In genomic region chr1:208025036-208025435, GRCh38 we compare ENCODE assay signal across 21 cellular contexts.
DNase-seq lines count a peak whose midpoint lies in the region; ATAC-seq and TF ChIP-seq lines count a peak whose summit lies in the region.
"Had no signal": no experiment of that assay in that cellular context is flagged by ENCODE, and none has a peak within 500 bp of the region (broad histone marks: within the 10 kb centered on the region; RNA-seq: fewer than 3 reads in every experiment).

No MANE protein-coding gene starts in this region.

- no peak for TF ChIP-seq POLR2A in suprapubic skin (IDR thresholded peaks at IDR 0.05)

- peak overlapping the region; percentile 24 for H3K4me2 ChIP-seq in osteoblast (ENCODE audit: insufficient read depth, low read length)

- H3K4me1 ChIP-seq in right cardiac atrium (ENCODE audit: control insufficient read depth, insufficient read depth, low read length) (no peaks in the 10 kb centered on the region), osteoblast (ENCODE audit: insufficient read depth, low read length) (peaks cover 28% of the 10 kb centered on the region), suprapubic skin (peaks cover 18% of the 10 kb centered on the region)

- H3K4me3 ChIP-seq in right cardiac atrium (ENCODE audit: low read length) (no peak overlapping the region), fibroblast of mammary gland (ENCODE audit: control insufficient read depth, low read depth, low read length) (no peak overlapping the region), osteoblast (ENCODE audit: insufficient read depth, low read length) (no peak overlapping the region), suprapubic skin (no peak overlapping the region)
- H3K4me3 ChIP-seq: tibial nerve had no signal

- intact Hi-C loops in right cardiac atrium (cut with DNase I), result loop anchor here in 2 of 4 donors (10.0 kb wide), 1 partner anchor 220 kb away; the partner anchor contains the start of gene PLXNA2 (in 2 of the 2)
- intact Hi-C loops in left ventricle myocardium superior (cut with micrococcal nuclease), result loop anchor here (10.0 kb wide), 2 partner anchors 70 to 220 kb away; partner anchors contain the start of gene PLXNA2

- TF ChIP-seq EP300 in suprapubic skin (IDR thresholded peaks at IDR 0.05), result no peak

- H3K36me3 ChIP-seq in osteoblast (ENCODE audit: insufficient read depth, low read length), result no peaks in the 10 kb centered on the region
- H3K36me3 ChIP-seq in suprapubic skin, result peaks cover 15% of the 10 kb centered on the region

- H3K79me2 ChIP-seq in osteoblast (ENCODE audit: insufficient read depth, low read length), result no peaks in the 10 kb centered on the region

- H3K27ac ChIP-seq in right cardiac atrium (ENCODE audit: low read length) (no peak overlapping the region), osteoblast (ENCODE audit: low read depth, low read length) (no peak overlapping the region), suprapubic skin (no peak overlapping the region)
- H3K27ac ChIP-seq: tibial nerve had no signal

- DNase-seq in right cardiac atrium (peak; percentile 56 to 75 (median 75)), left ventricle myocardium superior (no peak), fibroblast of mammary gland (ENCODE audit: low read depth) (peak; percentile 62), osteoblast (ENCODE audit: insufficient read length, low spot score, missing footprints) (peak; percentile 48), SHP77 treated with DMSO at 0.1 percent for 48 hours (lab: John Stamatoyannopoulos, UW) (no peak), suprapubic skin (ENCODE audit: low spot score in 2 of 2) (no peak), NCI-H1436 treated with DMSO at 0.1 percent for 48 hours (lab: John Stamatoyannopoulos, UW) (no peak)
- DNase-seq: 8988T; activated CD4-positive, alpha-beta T cell treated with anti-CD3 and anti-CD28 coated beads, Interleukin-2, amount 50 U/mL, for 1 hour; activated naive CD4-positive, alpha-beta T cell treated with Interleukin-2 at 50 U/mL for 16 hours; CD4-positive, CD25-positive, alpha-beta regulatory T cell; DMS53; H9; left cardiac atrium; NCI-H1105; small intestine had no signal

- no peaks in the 10 kb centered on the region for H4K20me1 ChIP-seq in osteoblast (ENCODE audit: insufficient read depth, low read length)

- ATAC-seq in right cardiac atrium (no peak), left ventricle myocardium superior (no peak), GM21825 (IDR thresholded peaks at IDR 0.05; ENCODE audit: unreplicated experiment) (no peak)
- ATAC-seq: esophagus mucosa, Panc1, SK-N-SH treated with all-trans-retinoic acid at 6 μM for 48 hours had no signal

- H3K9me3 ChIP-seq in right cardiac atrium (ENCODE audit: control insufficient read depth, low read length) (no peaks in the 10 kb centered on the region), osteoblast (ENCODE audit: low read depth, low read length) (no peaks in the 10 kb centered on the region), suprapubic skin (no peaks in the 10 kb centered on the region)
- H3K9me3 ChIP-seq: tibial nerve had no signal

- no peaks in the 10 kb centered on the region for H3K27me3 ChIP-seq in right cardiac atrium (ENCODE audit: control insufficient read depth, insufficient read depth)
- no peaks in the 10 kb centered on the region for H3K27me3 ChIP-seq in osteoblast (ENCODE audit: insufficient read depth, low read length)
- H3K27me3 ChIP-seq in suprapubic skin, result no peaks in the 10 kb centered on the region
- H3K27me3 ChIP-seq: tibial nerve had no signal

- 79% methylated on average over 7 of the region's 7 CpGs for WGBS in right cardiac atrium
- 53% methylated on average over 7 of the region's 7 CpGs for WGBS in suprapubic skin

- TF ChIP-seq CTCF in fibroblast of mammary gland (conservative IDR thresholded peaks at IDR 0.05; ENCODE audit: control insufficient read depth, insufficient read depth, low read depth, low read length) (no peak), osteoblast (IDR thresholded peaks at IDR 0.05; ENCODE audit: extremely low read depth, low read depth, low read length) (no peak), suprapubic skin (IDR thresholded peaks at IDR 0.05) (no peak)

- H2AFZ ChIP-seq in osteoblast (ENCODE audit: low read length), result no peak overlapping the region

Comparison
In these comparisons a context has a peak if more than half of its experiments do, and no peak if none do; other contexts are left out.
1. DNase-seq: peak in right cardiac atrium (3 of 3), fibroblast of mammary gland (single experiment) and osteoblast (single experiment); none in left ventricle myocardium superior (single experiment), SHP77 treated with DMSO at 0.1 percent for 48 hours (single experiment), suprapubic skin (0 of 2) and NCI-H1436 treated with DMSO at 0.1 percent for 48 hours (single experiment).